8 cellular contexts compared by ENCODE assay signal in the genomic region with DNA sequence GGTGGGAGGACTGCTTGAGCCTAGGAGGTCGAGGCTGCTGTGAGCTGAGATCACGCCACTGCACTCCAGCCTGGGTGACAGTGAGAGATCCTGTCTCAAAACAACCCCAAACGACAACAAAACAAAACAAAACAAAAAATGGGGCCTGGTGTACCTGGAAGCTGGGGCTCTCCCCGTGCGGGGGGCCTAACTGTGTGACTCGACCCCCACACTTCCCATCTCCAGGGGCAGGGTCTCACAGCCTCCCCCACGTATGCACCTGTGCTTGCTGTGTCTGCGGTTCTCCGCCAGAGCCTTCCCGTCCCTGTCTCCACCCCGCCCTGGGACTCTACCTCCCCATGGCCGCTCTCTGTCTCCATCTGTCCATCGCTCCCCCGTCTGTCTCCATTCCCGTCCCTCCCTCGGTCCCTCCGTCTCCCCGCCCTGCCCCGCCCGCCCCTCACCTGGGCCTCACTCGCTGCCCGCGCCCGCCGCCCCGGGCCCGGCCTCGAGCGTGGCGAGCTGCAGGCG.
DNase-seq lines count a peak whose midpoint lies in the region; ATAC-seq and TF ChIP-seq lines count a peak whose summit lies in the region.

No MANE protein-coding gene starts in this region.

- H3K9me3 Mint-ChIP-seq in activated T-cell treated with anti-CD3 and anti-CD28 coated beads, Interleukin-2, amount 50 U/mL, for 24 hours, result no peaks in the 10 kb centered on the region

- peak overlapping the region; percentile 64 to 85 for H3K27ac ChIP-seq in tibial artery

- intact Hi-C loops in tibial artery (cut with DNase I; ENCODE audit: low total_unique reads), result loop anchor here (5.0 kb wide), 1 partner anchor 81 kb away; no protein-coding TSS in a partner anchor

- H3K4me1 Mint-ChIP-seq in activated T-cell treated with anti-CD3 and anti-CD28 coated beads, Interleukin-2, amount 50 U/mL, for 24 hours (ENCODE audit: low read depth), result peaks cover 40% of the 10 kb centered on the region

- no peaks in the 10 kb centered on the region for H3K27me3 ChIP-seq in tibial artery

- H3K27me3 Mint-ChIP-seq in activated T-cell treated with anti-CD3 and anti-CD28 coated beads, Interleukin-2, amount 50 U/mL, for 24 hours, result no peaks in the 10 kb centered on the region

- peaks cover 0 to 38% (median 36%) of the 10 kb centered on the region in 4 donors for H3K4me1 ChIP-seq in tibial artery

- peak overlapping the region; percentile 35 for H3K4me3 ChIP-seq in iPS-18c (ENCODE audit: insufficient read depth, low read depth, low read length)
- H3K4me3 ChIP-seq in tibial artery, result peak overlapping the region; percentile 78 to 93

- H3K4me3 Mint-ChIP-seq in activated T-cell treated with anti-CD3 and anti-CD28 coated beads, Interleukin-2, amount 50 U/mL, for 24 hours, result peak overlapping the region; percentile 89

- H3K36me3 Mint-ChIP-seq in activated T-cell treated with anti-CD3 and anti-CD28 coated beads, Interleukin-2, amount 50 U/mL, for 24 hours (ENCODE audit: low read depth), result peaks cover 55% of the 10 kb centered on the region

- ATAC-seq in HG02938 (IDR thresholded peaks at IDR 0.05; ENCODE audit: unreplicated experiment), result no peak

- H3K36me3 ChIP-seq in tibial artery, result peaks cover under 1 to 14% (median 14%) of the 10 kb centered on the region in 3 donors

- H3K27ac Mint-ChIP-seq in activated T-cell treated with anti-CD3 and anti-CD28 coated beads, Interleukin-2, amount 50 U/mL, for 24 hours, result peak overlapping the region; percentile 91

- no peaks in the 10 kb centered on the region for H3K9me3 ChIP-seq in iPS-18c (ENCODE audit: control insufficient read depth, insufficient read depth, low read length)
- no peaks in the 10 kb centered on the region for H3K9me3 ChIP-seq in tibial artery

- peak; percentile 74 for DNase-seq in activated T-cell treated with anti-CD3 and anti-CD28 coated beads, Interleukin-2, amount 50 U/mL, for 24 hours
- DNase-seq in activated T-cell treated with anti-CD3 and anti-CD28 coated beads for 4 hours (no peak), tibial artery (no peak), DMS153 (lab: John Stamatoyannopoulos, UW) (no peak), kidney tubule cell (ENCODE audit: low spot score) (no peak)
- peak; percentile 62 to 63 for DNase-seq in activated T-cell treated with anti-CD3 and anti-CD28 coated beads, Interleukin-2, amount 50 U/mL, for 48 hours

- no peak for TF ChIP-seq CTCF in tibial artery (IDR thresholded peaks at IDR 0.05)

Comparison
In these comparisons a context has a peak if more than half of its experiments do, and no peak if none do; other contexts are left out.
1. DNase-seq: peak in activated T-cell treated with anti-CD3 and anti-CD28 coated beads, Interleukin-2, amount 50 U/mL, for 24 hours (single experiment) and activated T-cell treated with anti-CD3 and anti-CD28 coated beads, Interleukin-2, amount 50 U/mL, for 48 hours (2 of 2); none in activated T-cell treated with anti-CD3 and anti-CD28 coated beads for 4 hours (single experiment), tibial artery (0 of 2), DMS153 (single experiment) and kidney tubule cell (single experiment).